ENCODE assay signal across 1 cellular context in genomic region chr3:150546226-150547044, GRCh38.
TF ChIP-seq lines count a peak whose summit lies in the region.

TSS of gene EIF2A (plus strand) at chr3:150546787. CDS start at chr3:150546803, 16 bp downstream.
TSS of gene SERP1 (minus strand) at chr3:150546496. CDS start at chr3:150546135, 361 bp downstream.

TF ChIP-seq in K562, 482 proteins besides CTCF, POLR2A, EP300 and RAD21 (continued from another document and continues in another):
- TF ChIP-seq AFF4 (CRISPR knock-in tag; IDR thresholded peaks at IDR 0.05) = peak; percentile 95; the same call in 1 of the 2 replicates
- peak; percentile 98 for TF ChIP-seq MYC (IDR thresholded peaks at IDR 0.05; ENCODE audit: low read depth, low read length)
- TF ChIP-seq MYC (CRISPR knock-in tag; IDR thresholded peaks at IDR 0.05; ENCODE audit: borderline replicate concordance, low read depth) = peak; percentile 92; the same call in 1 of the 2 replicates
- TF ChIP-seq NEUROD1 (IDR thresholded peaks at IDR 0.05; ENCODE audit: borderline replicate concordance, low read depth, low read length, partially characterized antibody) = peak; percentile 9
- peak; percentile 53; the same call in 1 of the 2 replicates for TF ChIP-seq ZNF124 (CRISPR knock-in tag; IDR thresholded peaks at IDR 0.05)
- peak; percentile 64; the same call in 1 of the 2 replicates for TF ChIP-seq FOSL1 (tag; conservative IDR thresholded peaks at IDR 0.05)
- no peak for TF ChIP-seq MITF (IDR thresholded peaks at IDR 0.05)
- TF ChIP-seq, protein P1, sequence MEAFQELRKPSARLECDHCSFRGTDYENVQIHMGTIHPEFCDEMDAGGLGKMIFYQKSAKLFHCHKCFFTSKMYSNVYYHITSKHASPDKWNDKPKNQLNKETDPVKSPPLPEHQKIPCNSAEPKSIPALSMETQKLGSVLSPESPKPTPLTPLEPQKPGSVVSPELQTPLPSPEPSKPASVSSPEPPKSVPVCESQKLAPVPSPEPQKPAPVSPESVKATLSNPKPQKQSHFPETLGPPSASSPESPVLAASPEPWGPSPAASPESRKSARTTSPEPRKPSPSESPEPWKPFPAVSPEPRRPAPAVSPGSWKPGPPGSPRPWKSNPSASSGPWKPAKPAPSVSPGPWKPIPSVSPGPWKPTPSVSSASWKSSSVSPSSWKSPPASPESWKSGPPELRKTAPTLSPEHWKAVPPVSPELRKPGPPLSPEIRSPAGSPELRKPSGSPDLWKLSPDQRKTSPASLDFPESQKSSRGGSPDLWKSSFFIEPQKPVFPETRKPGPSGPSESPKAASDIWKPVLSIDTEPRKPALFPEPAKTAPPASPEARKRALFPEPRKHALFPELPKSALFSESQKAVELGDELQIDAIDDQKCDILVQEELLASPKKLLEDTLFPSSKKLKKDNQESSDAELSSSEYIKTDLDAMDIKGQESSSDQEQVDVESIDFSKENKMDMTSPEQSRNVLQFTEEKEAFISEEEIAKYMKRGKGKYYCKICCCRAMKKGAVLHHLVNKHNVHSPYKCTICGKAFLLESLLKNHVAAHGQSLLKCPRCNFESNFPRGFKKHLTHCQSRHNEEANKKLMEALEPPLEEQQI (IDR thresholded peaks at IDR 0.05) = no peak
- TF ChIP-seq ZNF311 (CRISPR knock-in tag; IDR thresholded peaks at IDR 0.05) = no peak
- TF ChIP-seq, protein P2, sequence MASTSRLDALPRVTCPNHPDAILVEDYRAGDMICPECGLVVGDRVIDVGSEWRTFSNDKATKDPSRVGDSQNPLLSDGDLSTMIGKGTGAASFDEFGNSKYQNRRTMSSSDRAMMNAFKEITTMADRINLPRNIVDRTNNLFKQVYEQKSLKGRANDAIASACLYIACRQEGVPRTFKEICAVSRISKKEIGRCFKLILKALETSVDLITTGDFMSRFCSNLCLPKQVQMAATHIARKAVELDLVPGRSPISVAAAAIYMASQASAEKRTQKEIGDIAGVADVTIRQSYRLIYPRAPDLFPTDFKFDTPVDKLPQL (IDR thresholded peaks at IDR 0.05; ENCODE audit: extremely low read depth, insufficient read length) = no peak
- TF ChIP-seq LARP7 (IDR thresholded peaks at IDR 0.05) = no peak
- TF ChIP-seq BRD9 (IDR thresholded peaks at IDR 0.05; ENCODE audit: low read depth, partially characterized antibody) = no peak
- no peak for TF ChIP-seq TOE1 (IDR thresholded peaks at IDR 0.05; ENCODE audit: borderline replicate concordance)
- no peak for TF ChIP-seq TOE1 (CRISPR knock-in tag; IDR thresholded peaks at IDR 0.05; ENCODE audit: borderline replicate concordance, low read depth)
- peak; percentile 53; the same call in 1 of the 2 replicates for TF ChIP-seq JUN (IDR thresholded peaks at IDR 0.05; ENCODE audit: borderline replicate concordance, low read depth, low read length)
- 0 out of 2 replicates have a peak, but pooled peaks have one; percentile 22 for TF ChIP-seq JUN (CRISPR knock-in tag; IDR thresholded peaks at IDR 0.05; ENCODE audit: borderline replicate concordance)
- no peak for TF ChIP-seq NFE2L1 (tag; IDR thresholded peaks at IDR 0.05; ENCODE audit: borderline replicate concordance, low read depth)
- peak; percentile 62; the same call in 1 of the 2 replicates for TF ChIP-seq L3MBTL2 (IDR thresholded peaks at IDR 0.05)
- peak in 1 of 2 experiments; percentile 92; a peak in 2 of 4 replicates for TF ChIP-seq TEAD1 (CRISPR knock-in tag; IDR thresholded peaks at IDR 0.05)
- TF ChIP-seq, protein P3, sequence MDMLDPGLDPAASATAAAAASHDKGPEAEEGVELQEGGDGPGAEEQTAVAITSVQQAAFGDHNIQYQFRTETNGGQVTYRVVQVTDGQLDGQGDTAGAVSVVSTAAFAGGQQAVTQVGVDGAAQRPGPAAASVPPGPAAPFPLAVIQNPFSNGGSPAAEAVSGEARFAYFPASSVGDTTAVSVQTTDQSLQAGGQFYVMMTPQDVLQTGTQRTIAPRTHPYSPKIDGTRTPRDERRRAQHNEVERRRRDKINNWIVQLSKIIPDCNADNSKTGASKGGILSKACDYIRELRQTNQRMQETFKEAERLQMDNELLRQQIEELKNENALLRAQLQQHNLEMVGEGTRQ (CRISPR knock-in tag; IDR thresholded peaks at IDR 0.05) = no peak
- TF ChIP-seq AFF1 (IDR thresholded peaks at IDR 0.05; ENCODE audit: low read depth in 1 of 2, partially characterized antibody in 2 of 2) = peak in 1 of 2 experiments; percentile 79
- no peak for TF ChIP-seq ETS2 (tag; IDR thresholded peaks at IDR 0.05; ENCODE audit: borderline replicate concordance, poor library complexity, severe bottlenecking)
- no peak for TF ChIP-seq SRSF3 (IDR thresholded peaks at IDR 0.05; ENCODE audit: insufficient read depth, low read length)
- no peak for TF ChIP-seq HIVEP1 (CRISPR knock-in tag; IDR thresholded peaks at IDR 0.05)
- TF ChIP-seq NCOA6 (IDR thresholded peaks at IDR 0.05) = no peak
- no peak for TF ChIP-seq SMARCC2 (IDR thresholded peaks at IDR 0.05; ENCODE audit: low read depth)
- peak; percentile 80; the same call in 1 of the 2 replicates for TF ChIP-seq MTA3 (IDR thresholded peaks at IDR 0.05; ENCODE audit: borderline replicate concordance)
- no peak; the same call in 1 of the 2 replicates for TF ChIP-seq FOXJ2 (tag; IDR thresholded peaks at IDR 0.05)
- no peak for TF ChIP-seq ZNF592 (IDR thresholded peaks at IDR 0.05)
- no peak for TF ChIP-seq PTBP1 (IDR thresholded peaks at IDR 0.05; ENCODE audit: low read depth, low read length)
- no peak for TF ChIP-seq MCM5 (IDR thresholded peaks at IDR 0.05; ENCODE audit: low read depth)
- TF ChIP-seq CBX2 (IDR thresholded peaks at IDR 0.05; ENCODE audit: insufficient read depth, low read length, poor library complexity, severe bottlenecking) = no peak
- TF ChIP-seq TBL1XR1 (IDR thresholded peaks at IDR 0.05; ENCODE audit: low read length in 2 of 2) = peak in 1 of 2 experiments; percentile 93; a peak in 2 of 4 replicates
- TF ChIP-seq KLF10 (CRISPR knock-in tag; IDR thresholded peaks at IDR 0.05) = no peak
- TF ChIP-seq RCOR1 (IDR thresholded peaks at IDR 0.05; ENCODE audit: borderline replicate concordance in 1 of 2, low read depth in 2 of 2, low read length in 2 of 2) = peak in 1 of 2 experiments; percentile 26; a peak in 1 of 4 replicates
- peak; percentile 93 to 97 for TF ChIP-seq MNT (conservative IDR thresholded peaks at IDR 0.05)
- no peak for TF ChIP-seq ZNF384 (IDR thresholded peaks at IDR 0.05; ENCODE audit: low read depth, low read length)
- peak; percentile 99 for TF ChIP-seq GABPA (tag; conservative IDR thresholded peaks at IDR 0.05; ENCODE audit: low read depth)
- peak; percentile 99 for TF ChIP-seq RBFOX2 (IDR thresholded peaks at IDR 0.05; ENCODE audit: low read depth, low read length)
- TF ChIP-seq ZNF143 (CRISPR knock-in tag; IDR thresholded peaks at IDR 0.05) = no peak; the same call in 1 of the 2 replicates
